ENCODE assay signal across 12 cellular contexts in genomic region chr16:17407321-17407720, GRCh38.
"Had no signal": no experiment of that assay in that cellular context is flagged by ENCODE, and none has a peak within 500 bp of the region (broad histone marks: within the 10 kb centered on the region; RNA-seq: fewer than 3 reads in every experiment).

No MANE protein-coding gene starts in this region.

- H3K4me3 ChIP-seq: ascending aorta, right atrium auricular region, upper lobe of left lung had no signal

- H3K36me3 ChIP-seq: ascending aorta, right atrium auricular region, upper lobe of left lung had no signal

- H3K27me3 ChIP-seq: ascending aorta, right atrium auricular region, upper lobe of left lung had no signal

- DNase-seq: activated CD4-positive, alpha-beta memory T cell treated with anti-CD3 and anti-CD28 coated beads, Interleukin-2, amount 10 ng/mL, durations not matched to agents 7 days and 5 days; activated CD4-positive, alpha-beta T cell treated with anti-CD3 and anti-CD28 coated beads for 4 hours; activated naive CD4-positive, alpha-beta T cell treated with anti-CD3 and anti-CD28 coated beads, Interleukin-2, amount 10 ng/mL, durations not matched to agents 7 days and 5 days; activated T-cell treated with anti-CD3 and anti-CD28 coated beads, Interleukin-2, amount 50 U/mL, for 24 hours; hypothalamus; mesendoderm; T-helper 17 cell; upper lobe of left lung had no signal

- H3K9me3 ChIP-seq: ascending aorta, right atrium auricular region, upper lobe of left lung had no signal

- ATAC-seq: natural killer cell treated with Interleukin-12 subunit alpha and Interleukin-12 subunit beta and Interleukin-15 and Interleukin-18, amount 100 ng/mL, for 72 hours; T-helper 17 cell had no signal

- H3K27ac ChIP-seq: epithelial cell of prostate, upper lobe of left lung had no signal
